Comparison of ENCODE assay signal across 8 cellular contexts in genomic region chr19:45455707-45456499, GRCh38. TPM values are rescaled to one million over a fixed set of nuclear protein-coding genes. Genes with fewer than 3 reads are reported as not detected.
A peak's percentile ranks its signal among the peaks of the same experiment; 100 is the strongest.
DNase-seq lines count a peak whose midpoint lies in the region; ATAC-seq, FAIRE-seq and TF ChIP-seq lines count a peak whose summit lies in the region.

No MANE protein-coding gene starts in this region.

- H3K4me3 Mint-ChIP-seq in activated naive CD4-positive, alpha-beta T cell treated with anti-CD3 and anti-CD28 coated beads, Interleukin-2, amount 10 ng/mL, durations not matched to agents 7 days and 5 days = no peak overlapping the region
- no peak overlapping the region for H3K4me3 Mint-ChIP-seq in glutamatergic neuron (ENCODE audit: unreplicated experiment)

- no peaks in the 10 kb centered on the region for H3K79me2 ChIP-seq in GM23248 (ENCODE audit: insufficient read depth)

- H3K9me3 ChIP-seq in GM23248 (ENCODE audit: low read depth) (no peaks in the 10 kb centered on the region), pancreas (no peaks in the 10 kb centered on the region)

- H3F3A ChIP-seq in GM23248 (ENCODE audit: insufficient read depth) = peaks cover 29% of the 10 kb centered on the region; the same call in 1 of the 2 replicates

- peak overlapping the region; percentile 24; the same call in 1 of the 2 replicates for H2AFZ ChIP-seq in GM23248

- H4K20me1 ChIP-seq in GM23248 (ENCODE audit: insufficient read depth) = no peaks in the 10 kb centered on the region

- H3K4me1 Mint-ChIP-seq in activated naive CD4-positive, alpha-beta T cell treated with anti-CD3 and anti-CD28 coated beads, Interleukin-2, amount 10 ng/mL, durations not matched to agents 7 days and 5 days = peaks cover 31% of the 10 kb centered on the region
- peaks cover 5% of the 10 kb centered on the region for H3K4me1 Mint-ChIP-seq in glutamatergic neuron (ENCODE audit: low read depth, unreplicated experiment)

- TF ChIP-seq CTCF in glutamatergic neuron (IDR thresholded peaks at IDR 0.05; ENCODE audit: partially characterized antibody, unreplicated experiment) (no peak), pancreas (IDR thresholded peaks at IDR 0.05) (no peak)

- peak overlapping the region; percentile 71 for H3K4me2 ChIP-seq in GM23248 (ENCODE audit: unreplicated experiment)

- ATAC-seq in pancreas (peak; percentile 91 to 93 (median 92)), GM19328 (IDR thresholded peaks at IDR 0.05; ENCODE audit: unreplicated experiment) (no peak), GM18907 (IDR thresholded peaks at IDR 0.05; ENCODE audit: unreplicated experiment) (no peak)

- CTCF ChIA-PET in activated naive CD4-positive, alpha-beta T cell treated with anti-CD3 and anti-CD28 coated beads, Interleukin-2, amount 10 ng/mL, durations not matched to agents 7 days and 5 days (lab: Charles Lee) = interaction anchor here (0.9 to 1.7 kb wide), 4 partner anchors 16 to 29 kb away, joined by 3 to 7 read pairs (median 6); no protein-coding TSS in a partner anchor

- peak overlapping the region; percentile 96 for H3K27ac ChIP-seq in GM23248
- peak overlapping the region; percentile 91 to 97 (median 95) for H3K27ac ChIP-seq in pancreas

- no peaks in the 10 kb centered on the region for H3K36me3 Mint-ChIP-seq in activated naive CD4-positive, alpha-beta T cell treated with anti-CD3 and anti-CD28 coated beads, Interleukin-2, amount 10 ng/mL, durations not matched to agents 7 days and 5 days
- no peaks in the 10 kb centered on the region for H3K36me3 Mint-ChIP-seq in glutamatergic neuron (ENCODE audit: unreplicated experiment)

- intact Hi-C loops in pancreas (cut with DNase I) = no loop called here

- WGBS in GM23248 (ENCODE audit: low coverage in 1 of 2, low lambda C conversion rate in 2 of 2, missing lambda C conversion rate in 2 of 2), 2 experiments = 3 to 4% methylated on average over 21 to 27 of the region's 27 CpGs
- WGBS in pancreas, 2 donors = 24 to 32% methylated on average over 17 to 27 of the region's 27 CpGs

- in situ Hi-C loops in GM23248 (cut with MboI) = no loop called here

- H3K4me1 ChIP-seq in GM23248 (ENCODE audit: insufficient read depth) (peaks cover 16% of the 10 kb centered on the region), pancreas (peaks cover 9 to 15% (median 11%) of the 10 kb centered on the region in 3 donors)

- H3K9me3 Mint-ChIP-seq in activated naive CD4-positive, alpha-beta T cell treated with anti-CD3 and anti-CD28 coated beads, Interleukin-2, amount 10 ng/mL, durations not matched to agents 7 days and 5 days = no peaks in the 10 kb centered on the region
- H3K9me3 Mint-ChIP-seq in glutamatergic neuron (ENCODE audit: unreplicated experiment) = peaks cover 5% of the 10 kb centered on the region

- H3K4me3 ChIP-seq in GM23248 (peak overlapping the region; percentile 58), pancreas (peak overlapping the region in 1 of 4 donors; percentile 26)

- H3K9me2 ChIP-seq in GM23248 (ENCODE audit: insufficient read depth) = no peaks in the 10 kb centered on the region

- H3K27me3 ChIP-seq in GM23248 (replicated peaks; ENCODE audit: insufficient read depth) (no peaks in the 10 kb centered on the region), pancreas (no peaks in the 10 kb centered on the region)

- H3K27me3 Mint-ChIP-seq in activated naive CD4-positive, alpha-beta T cell treated with anti-CD3 and anti-CD28 coated beads, Interleukin-2, amount 10 ng/mL, durations not matched to agents 7 days and 5 days = peaks cover 30% of the 10 kb centered on the region
- peaks cover 7% of the 10 kb centered on the region for H3K27me3 Mint-ChIP-seq in glutamatergic neuron (ENCODE audit: unreplicated experiment)

- no peak for FAIRE-seq in pancreas (lab: Jason Lieb, UNC)

- H3K27ac Mint-ChIP-seq in activated naive CD4-positive, alpha-beta T cell treated with anti-CD3 and anti-CD28 coated beads, Interleukin-2, amount 10 ng/mL, durations not matched to agents 7 days and 5 days = no peak overlapping the region
- H3K27ac Mint-ChIP-seq in glutamatergic neuron (ENCODE audit: unreplicated experiment) = no peak overlapping the region

- H3K36me3 ChIP-seq in GM23248 (ENCODE audit: low read depth) = no peaks in the 10 kb centered on the region
- no peaks in the 10 kb centered on the region for H3K36me3 ChIP-seq in pancreas

- DNase-seq in AML-193 (lab: John Stamatoyannopoulos, UW) (peak; percentile 76 to 80), GM23248 (peak; percentile 99), OCI-M1 (lab: John Stamatoyannopoulos, UW) (peak; percentile 65), glutamatergic neuron (peak; percentile 36), pancreas (peak; percentile 87 to 99 (median 98))
- DNase-seq in activated naive CD4-positive, alpha-beta T cell treated with anti-CD3 and anti-CD28 coated beads, Interleukin-2, amount 10 ng/mL, durations not matched to agents 7 days and 5 days = peak; percentile 34

- H3K9ac ChIP-seq in GM23248 = peak overlapping the region; percentile 81

RNA-seq across cellular contexts. Expression of gene FOSB, which starts 11.9 kb away (rescaled TPM):
- 11.9 and 16.1 TPM in 2 replicates for total RNA-seq in GM23248 (2014; rRNA removed; shearing (Covaris generic))
- polyA plus RNA-seq in GM23248 (2016; fragmentation: Nextera tagmentation; extraction: Ambion mirVana) = 4.8 and 8.3 TPM in 2 replicates
- not detected for total RNA-seq in glutamatergic neuron (ENCODE audit: unreplicated experiment)
- 10 to 100 TPM in 1 of 6 donors, 1 to 10 TPM in 3, under 1 TPM in 2; 0.79 to 17.0 (median 5.7) TPM for total RNA-seq in pancreas
- 10 to 100 TPM; 12.9 to 21.6 TPM for polyA plus RNA-seq in pancreas

RNA-seq across cellular contexts. Expression of gene ERCC1, which starts 32.2 kb away (rescaled TPM):
- 63.0 and 79.8 TPM in 2 replicates for total RNA-seq in GM23248 (2014; rRNA removed; shearing (Covaris generic))
- polyA plus RNA-seq in GM23248 (2016; fragmentation: Nextera tagmentation; extraction: Ambion mirVana) (89.0 and 90.9 TPM in 2 replicates), pancreas (10 to 100 TPM; 35.3 to 42.3 TPM)
- total RNA-seq in glutamatergic neuron (ENCODE audit: unreplicated experiment) (65.7 TPM), pancreas (10 to 100 TPM; 28.9 to 33.5 (median 32.9) TPM)

RNA-seq across cellular contexts. Expression of gene RTN2, which starts 40.9 kb away (rescaled TPM):
- total RNA-seq in GM23248 (2014; rRNA removed; shearing (Covaris generic)) = 14.8 and 19.6 TPM in 2 replicates
- polyA plus RNA-seq in GM23248 (2016; fragmentation: Nextera tagmentation; extraction: Ambion mirVana) (7.8 and 8.2 TPM in 2 replicates), pancreas (1 to 10 TPM; 4.4 to 9.5 TPM)
- total RNA-seq in glutamatergic neuron (ENCODE audit: unreplicated experiment) (179 TPM), pancreas (1 to 10 TPM; 2.1 to 6.3 (median 3.2) TPM)

RNA-seq across cellular contexts. Expression of gene PPM1N, which starts 42.3 kb away (rescaled TPM):
- total RNA-seq in GM23248 (2014; rRNA removed; shearing (Covaris generic)) = 0.32 TPM in 1 of 2 replicates, not detected in the other
- polyA plus RNA-seq in GM23248 (2016; fragmentation: Nextera tagmentation; extraction: Ambion mirVana) (0.33 and 0.63 TPM in 2 replicates), pancreas (1 to 10 TPM in 1 of 2 donors, under 1 TPM in 1; 0.53 to 2.1 TPM)
- total RNA-seq in glutamatergic neuron (ENCODE audit: unreplicated experiment) (6.6 TPM), pancreas (under 1 TPM; 0.22 to 0.41 (median 0.30) TPM)

RNA-seq across cellular contexts. Expression of gene POLR1G, which starts 49.5 kb away (rescaled TPM):
- 3.9 and 8.8 TPM in 2 replicates for total RNA-seq in GM23248 (2014; rRNA removed; shearing (Covaris generic))
- polyA plus RNA-seq in GM23248 (2016; fragmentation: Nextera tagmentation; extraction: Ambion mirVana) (7.2 and 10.8 TPM in 2 replicates), pancreas (1 to 10 TPM; 1.6 to 3.3 TPM)
- total RNA-seq in glutamatergic neuron (ENCODE audit: unreplicated experiment) (4.3 TPM), pancreas (1 to 10 TPM in 5 of 6 donors, under 1 TPM in 1; 0.91 to 5.3 (median 2.9) TPM)

Comparison
In these comparisons a context has a peak if more than half of its experiments do, and no peak if none do; other contexts are left out.
1. DNase-seq: peak in every context shown above with its lines; median percentile 99 in GM23248; 98 in pancreas; 78 in AML-193; 65 in OCI-M1; 36 in glutamatergic neuron; 34 in activated naive CD4-positive, alpha-beta T cell treated with anti-CD3 and anti-CD28 coated beads, Interleukin-2, amount 10 ng/mL, durations not matched to agents 7 days and 5 days.
2. ATAC-seq: peak in pancreas (4 of 4); none in GM19328 (single experiment) and GM18907 (single experiment).